In the genomic region with DNA sequence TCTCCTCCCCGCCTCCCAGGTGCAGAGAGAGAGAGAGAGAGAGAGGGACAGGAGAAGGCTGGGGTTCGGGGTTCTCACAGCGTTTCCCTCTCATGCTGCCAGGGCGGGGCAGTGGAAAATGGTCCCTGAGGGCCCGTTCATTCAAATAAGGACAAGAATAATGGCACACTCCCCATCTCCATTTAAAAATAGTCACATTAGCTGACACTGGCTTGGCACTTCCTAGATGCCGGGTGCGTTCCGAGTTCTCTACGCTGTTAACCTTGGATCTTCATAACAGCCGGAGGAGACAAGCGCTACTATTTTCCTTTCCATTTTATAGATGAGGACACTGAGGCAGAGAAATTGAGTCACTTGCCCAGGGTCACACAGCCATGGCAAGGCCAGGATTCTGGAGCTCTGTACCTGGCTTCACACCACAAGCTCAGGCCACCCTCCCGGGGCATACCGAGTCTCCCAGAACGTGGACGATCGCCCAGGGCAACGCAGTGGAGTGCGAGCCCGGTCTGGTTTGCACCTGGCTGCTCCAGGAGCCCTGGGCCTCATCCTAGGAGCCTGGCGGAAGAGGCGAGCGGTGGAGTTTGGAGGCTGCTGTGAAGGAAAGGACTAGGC, we compare ENCODE assay signal across 7 cellular contexts. TPM values are rescaled to one million over a fixed set of nuclear protein-coding genes. Genes with fewer than 3 reads are reported as not detected.
DNase-seq lines count a peak whose midpoint lies in the region; ATAC-seq and TF ChIP-seq lines count a peak whose summit lies in the region.

No MANE protein-coding gene starts in this region.

- intact Hi-C loops in activated T-helper 2 cell treated with anti-CD3 and anti-CD28 coated beads, Interferon-gamma antibody, Interleukin-2, Interleukin-4, amounts not matched to agents 10 μg/mL and 5 μg/mL and 100 μg/mL, durations not matched to agents 14 hours and 24 hours and 36 hours (cut with micrococcal nuclease), result loop anchor here (1.0 to 5.0 kb wide), 6 partner anchors 9 to 547 kb away; a partner anchor contains a TSS

- no peak for DNase-seq in HFFc6
- DNase-seq in activated T-helper 2 cell treated with anti-CD3 and anti-CD28 coated beads, Interferon-gamma antibody, Interleukin-2, Interleukin-4, amounts not matched to agents 10 μg/mL and 5 μg/mL and 100 μg/mL, durations not matched to agents 14 hours and 24 hours and 36 hours (ENCODE audit: low spot score), result no peak

- no peaks in the 10 kb centered on the region for H3K36me3 ChIP-seq in stomach smooth muscle (ENCODE audit: control insufficient read depth in 2 of 2, insufficient read depth in 2 of 2, low read length in 2 of 2)

- ATAC-seq in GM21528 (IDR thresholded peaks at IDR 0.05; ENCODE audit: low FRiP score, unreplicated experiment) (no peak), esophagus mucosa (no peak), HG03175 (IDR thresholded peaks at IDR 0.05; ENCODE audit: unreplicated experiment) (no peak)

- no peaks in the 10 kb centered on the region for H3K9me3 ChIP-seq in stomach smooth muscle (ENCODE audit: control insufficient read depth in 2 of 2, low read length in 2 of 2)

- peaks cover 9% of the 10 kb centered on the region for H3K27me3 Mint-ChIP-seq in HFFc6 (ENCODE audit: insufficient read depth)
- no peaks in the 10 kb centered on the region for H3K27me3 Mint-ChIP-seq in activated T-helper 2 cell treated with anti-CD3 and anti-CD28 coated beads, Interferon-gamma antibody, Interleukin-2, Interleukin-4, amounts not matched to agents 10 μg/mL and 5 μg/mL and 100 μg/mL, durations not matched to agents 14 hours and 24 hours and 36 hours (ENCODE audit: low read depth)

- no peak for TF ChIP-seq CTCF in HFFc6 (IDR thresholded peaks at IDR 0.05)

- H3K4me3 ChIP-seq in iPS-11a (ENCODE audit: low read depth, low read length) (peak overlapping the region; percentile 17), stomach smooth muscle (ENCODE audit: low read length in 2 of 2) (peak overlapping the region; percentile 14 to 82)

- H3K9me3 Mint-ChIP-seq in HFFc6, result no peaks in the 10 kb centered on the region
- H3K9me3 Mint-ChIP-seq in activated T-helper 2 cell treated with anti-CD3 and anti-CD28 coated beads, Interferon-gamma antibody, Interleukin-2, Interleukin-4, amounts not matched to agents 10 μg/mL and 5 μg/mL and 100 μg/mL, durations not matched to agents 14 hours and 24 hours and 36 hours, result no peaks in the 10 kb centered on the region

- no peak overlapping the region for H3K27ac Mint-ChIP-seq in HFFc6
- peak overlapping the region; percentile 36 for H3K27ac Mint-ChIP-seq in activated T-helper 2 cell treated with anti-CD3 and anti-CD28 coated beads, Interferon-gamma antibody, Interleukin-2, Interleukin-4, amounts not matched to agents 10 μg/mL and 5 μg/mL and 100 μg/mL, durations not matched to agents 14 hours and 24 hours and 36 hours

- no peaks in the 10 kb centered on the region for H3K27me3 ChIP-seq in stomach smooth muscle (ENCODE audit: control insufficient read depth in 1 of 2, insufficient read depth in 2 of 2, low read length in 2 of 2)

- peaks cover 41% of the 10 kb centered on the region for H3K4me1 ChIP-seq in stomach smooth muscle (ENCODE audit: control insufficient read depth, insufficient read depth, low read length)

- no peak overlapping the region for H3K27ac ChIP-seq in stomach smooth muscle (ENCODE audit: low read length)

- H3K9ac ChIP-seq in stomach smooth muscle (ENCODE audit: low read length in 2 of 2), result peak overlapping the region in 1 of 2 donors; percentile 13

- peaks cover 27% of the 10 kb centered on the region for H3K4me1 Mint-ChIP-seq in HFFc6 (ENCODE audit: low read depth)
- H3K4me1 Mint-ChIP-seq in activated T-helper 2 cell treated with anti-CD3 and anti-CD28 coated beads, Interferon-gamma antibody, Interleukin-2, Interleukin-4, amounts not matched to agents 10 μg/mL and 5 μg/mL and 100 μg/mL, durations not matched to agents 14 hours and 24 hours and 36 hours (ENCODE audit: low read depth), result peaks cover 38% of the 10 kb centered on the region

- peak overlapping the region; percentile 100; the same call in 1 of the 2 replicates for H3K4me3 Mint-ChIP-seq in HFFc6
- H3K4me3 Mint-ChIP-seq in activated T-helper 2 cell treated with anti-CD3 and anti-CD28 coated beads, Interferon-gamma antibody, Interleukin-2, Interleukin-4, amounts not matched to agents 10 μg/mL and 5 μg/mL and 100 μg/mL, durations not matched to agents 14 hours and 24 hours and 36 hours (ENCODE audit: low read depth), result peak overlapping the region; percentile 93

- peaks cover 10% of the 10 kb centered on the region for H3K36me3 Mint-ChIP-seq in HFFc6 (ENCODE audit: low read depth)
- H3K36me3 Mint-ChIP-seq in activated T-helper 2 cell treated with anti-CD3 and anti-CD28 coated beads, Interferon-gamma antibody, Interleukin-2, Interleukin-4, amounts not matched to agents 10 μg/mL and 5 μg/mL and 100 μg/mL, durations not matched to agents 14 hours and 24 hours and 36 hours (ENCODE audit: low read depth), result peaks cover 26% of the 10 kb centered on the region

RNA-seq across cellular contexts. Expression of a gene that starts 0.6 kb away (rescaled TPM):
- total RNA-seq in HFFc6 (2021; fragmentation: NEBNext Ultra II Directional; extraction: Animal tissue kit (Norgen Biotek cat#: 25700)), result 10 to 100 TPM; 22.5 to 33.0 (median 28.6) TPM
- 55.1 and 55.8 TPM in 2 replicates for total RNA-seq in activated T-helper 2 cell treated with anti-CD3 and anti-CD28 coated beads, Interferon-gamma antibody, Interleukin-2, Interleukin-4, amounts not matched to agents 10 μg/mL and 5 μg/mL and 100 μg/mL, durations not matched to agents 14 hours and 24 hours and 36 hours
- total RNA-seq in esophagus mucosa, result 11.0 TPM
